ENCODE assay signal across 9 cellular contexts in the genomic region with DNA sequence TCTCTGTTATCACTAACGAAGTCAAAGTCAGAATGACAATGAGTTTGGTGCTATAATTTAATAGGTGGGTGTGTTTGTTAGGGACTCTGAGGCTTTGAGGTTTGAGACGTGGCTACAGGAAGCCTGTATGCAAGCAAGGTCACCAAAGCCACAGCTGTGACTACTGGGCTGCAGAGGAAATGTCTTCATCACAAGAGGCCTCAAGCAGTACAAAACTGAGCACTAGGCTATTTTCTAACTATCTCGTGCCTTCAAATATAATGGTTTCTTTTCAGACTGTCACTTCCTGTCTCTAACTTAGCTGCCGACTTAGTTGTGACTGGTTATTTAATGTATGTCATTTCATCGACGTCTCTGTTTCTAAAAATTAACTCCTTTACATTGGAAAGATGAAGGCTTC.
DNase-seq lines count a peak whose midpoint lies in the region; ATAC-seq and TF ChIP-seq lines count a peak whose summit lies in the region.
"Had no signal": no experiment of that assay in that cellular context is flagged by ENCODE, and none has a peak within 500 bp of the region (broad histone marks: within the 10 kb centered on the region; RNA-seq: fewer than 3 reads in every experiment).

No MANE protein-coding gene starts in this region.

- no peak for TF ChIP-seq CTCF in lower lobe of right lung (IDR thresholded peaks at IDR 0.05)
- TF ChIP-seq CTCF in omental fat pad (IDR thresholded peaks at IDR 0.05): no peak

- intact Hi-C loops in lower lobe of right lung (cut with DNase I): no loop called here

- no peaks in the 10 kb centered on the region for H3K27me3 ChIP-seq in BLaER1 treated with 17β-estradiol and CSF1 and Interleukin-3, amounts not matched to agents 10 nM and 100 nM
- no peaks in the 10 kb centered on the region for H3K27me3 ChIP-seq in lower lobe of right lung (ENCODE audit: low read depth)

- peak overlapping the region; percentile 81 to 96 (median 91) for H3K27ac ChIP-seq in BLaER1 treated with 17β-estradiol and CSF1 and Interleukin-3, amounts not matched to agents 10 nM and 100 nM
- H3K27ac ChIP-seq in lower lobe of right lung: peak overlapping the region; percentile 34
- H3K27ac ChIP-seq: KMS-11 had no signal

- peaks cover 33 to 51% (median 45%) of the 10 kb centered on the region in 10 experiments for H3K4me1 ChIP-seq in BLaER1 treated with 17β-estradiol and CSF1 and Interleukin-3, amounts not matched to agents 10 nM and 100 nM
- H3K4me1 ChIP-seq in lower lobe of right lung: no peaks in the 10 kb centered on the region

- no peaks in the 10 kb centered on the region for H3K9me3 ChIP-seq in BLaER1 treated with 17β-estradiol and CSF1 and Interleukin-3, amounts not matched to agents 10 nM and 100 nM (replicated peaks in 1 of 11)
- H3K9me3 ChIP-seq in lower lobe of right lung: no peaks in the 10 kb centered on the region

- H3K4me2 ChIP-seq in BLaER1 treated with 17β-estradiol and CSF1 and Interleukin-3, amounts not matched to agents 10 nM and 100 nM: peak overlapping the region; percentile 56 to 88 (median 80)
- H3K4me2 ChIP-seq: KMS-11 had no signal

- ATAC-seq in HG02610 (IDR thresholded peaks at IDR 0.05; ENCODE audit: unreplicated experiment) (peak; percentile 70), lower lobe of right lung (peak; percentile 44 to 63), HG03565 (IDR thresholded peaks at IDR 0.05; ENCODE audit: unreplicated experiment) (no peak), omental fat pad (ENCODE audit: low FRiP score) (no peak)

- DNase-seq in activated CD4-positive, alpha-beta T cell treated with anti-CD3 and anti-CD28 coated beads for 48 hours: peak; percentile 34
- DNase-seq in lower lobe of right lung: no peak
- DNase-seq in iPS-NIHi7 (ENCODE audit: extremely low spot score): no peak
- no peak for DNase-seq in omental fat pad (ENCODE audit: low spot score)
- no peak for DNase-seq in NCI-H82 treated with DMSO at 0.1 percent for 48 hours (lab: John Stamatoyannopoulos, UW; ENCODE audit: unreplicated experiment)

- H4K20me1 ChIP-seq in BLaER1 treated with 17β-estradiol and CSF1 and Interleukin-3, amounts not matched to agents 10 nM and 100 nM: no peaks in the 10 kb centered on the region

- peak overlapping the region in 1 of 10 experiments; percentile 29; a peak in 1 of 20 replicates for H3K4me3 ChIP-seq in BLaER1 treated with 17β-estradiol and CSF1 and Interleukin-3, amounts not matched to agents 10 nM and 100 nM
- no peak overlapping the region for H3K4me3 ChIP-seq in lower lobe of right lung

- H3K36me3 ChIP-seq in BLaER1 treated with 17β-estradiol and CSF1 and Interleukin-3, amounts not matched to agents 10 nM and 100 nM: peaks cover 52 to 86% (median 80%) of the 10 kb centered on the region in 11 experiments
- H3K36me3 ChIP-seq in lower lobe of right lung: peaks cover 57% of the 10 kb centered on the region

- H3K9ac ChIP-seq in BLaER1 treated with 17β-estradiol and CSF1 and Interleukin-3, amounts not matched to agents 10 nM and 100 nM: peak overlapping the region; percentile 66 to 84 (median 75); a peak in 21 of 22 replicates
- H3K9ac ChIP-seq: KMS-11 had no signal

Comparison
In these comparisons a context has a peak if more than half of its experiments do, and no peak if none do; other contexts are left out.
1. ATAC-seq: peak in HG02610 (single experiment) and lower lobe of right lung (2 of 2); none in HG03565 (single experiment) and omental fat pad (single experiment).